ENCODE assay signal across 23 cellular contexts in genomic region chr11:121338536-121338935, GRCh38. TPM values are rescaled to one million over a fixed set of nuclear protein-coding genes. Genes with fewer than 3 reads are reported as not detected.
DNase-seq lines count a peak whose midpoint lies in the region; ATAC-seq and TF ChIP-seq lines count a peak whose summit lies in the region.
"Had no signal": no experiment of that assay in that cellular context is flagged by ENCODE, and none has a peak within 500 bp of the region (broad histone marks: within the 10 kb centered on the region; RNA-seq: fewer than 3 reads in every experiment).

No MANE protein-coding gene starts in this region.

- H3K9me3 Mint-ChIP-seq in activated CD4-positive, alpha-beta memory T cell treated with anti-CD3 and anti-CD28 coated beads, Interleukin-2, amount 10 ng/mL, durations not matched to agents 7 days and 5 days: no peaks in the 10 kb centered on the region
- H3K9me3 Mint-ChIP-seq in activated CD4-positive, alpha-beta memory T cell treated with anti-CD3 and anti-CD28 coated beads for 36 hours: no peaks in the 10 kb centered on the region
- H3K9me3 Mint-ChIP-seq in activated B cell treated with CpG ODN at 0.5 μM for 24 hours (no peaks in the 10 kb centered on the region), glutamatergic neuron (ENCODE audit: unreplicated experiment) (peaks cover 1% of the 10 kb centered on the region)
- H3K9me3 Mint-ChIP-seq: CD4-positive, alpha-beta T cell had no signal

- 93 to 95% methylated on average over 11 of the region's 11 CpGs for WGBS in testis, 2 donors

- intact Hi-C loops in activated CD4-positive, alpha-beta memory T cell treated with anti-CD3 and anti-CD28 coated beads for 36 hours (cut with micrococcal nuclease): no loop called here
- intact Hi-C loops in activated B cell treated with CpG ODN at 0.5 μM for 24 hours (cut with micrococcal nuclease) (no loop called here), testis (cut with DNase I; ENCODE audit: low total_unique reads) (loop anchor here (10.0 kb wide), 1 partner anchor 96 kb away; no protein-coding TSS in a partner anchor)

- H3K4me1 Mint-ChIP-seq in activated CD4-positive, alpha-beta memory T cell treated with anti-CD3 and anti-CD28 coated beads, Interleukin-2, amount 10 ng/mL, durations not matched to agents 7 days and 5 days: peaks cover 57% of the 10 kb centered on the region
- H3K4me1 Mint-ChIP-seq in activated CD4-positive, alpha-beta memory T cell treated with anti-CD3 and anti-CD28 coated beads for 36 hours (ENCODE audit: low read depth): peaks cover 35% of the 10 kb centered on the region
- H3K4me1 Mint-ChIP-seq in activated B cell treated with CpG ODN at 0.5 μM for 24 hours: peaks cover 65% of the 10 kb centered on the region
- no peaks in the 10 kb centered on the region for H3K4me1 Mint-ChIP-seq in glutamatergic neuron (ENCODE audit: low read depth, unreplicated experiment)

- no peak for TF ChIP-seq POLR2A in testis (IDR thresholded peaks at IDR 0.05)

- no peaks in the 10 kb centered on the region for H3K36me3 ChIP-seq in testis (ENCODE audit: low read depth, missing control alignments)
- H3K36me3 ChIP-seq: BLaER1 had no signal

- H3K27ac ChIP-seq in layer of hippocampus (ENCODE audit: low read depth, low read length): peak overlapping the region; percentile 16
- peak overlapping the region; percentile 78 to 79 for H3K27ac ChIP-seq in testis
- H3K27ac ChIP-seq: 22Rv1, BLaER1 had no signal

- H3K4me1 ChIP-seq in testis: peaks cover 49% of the 10 kb centered on the region

- CTCF ChIA-PET in activated CD4-positive, alpha-beta memory T cell treated with anti-CD3 and anti-CD28 coated beads, Interleukin-2, amount 10 ng/mL, durations not matched to agents 7 days and 5 days (lab: Charles Lee): no interaction called here
- CTCF ChIA-PET in activated CD4-positive, alpha-beta memory T cell treated with anti-CD3 and anti-CD28 coated beads for 36 hours (lab: Charles Lee): interaction anchor here (0.7 kb wide), 1 partner anchor 419 kb away, joined by 4 read pairs; no protein-coding TSS in a partner anchor
- CTCF ChIA-PET in activated B cell treated with CpG ODN at 0.5 μM for 24 hours (lab: Charles Lee): no interaction called here

- H3K4me3 Mint-ChIP-seq in activated CD4-positive, alpha-beta memory T cell treated with anti-CD3 and anti-CD28 coated beads, Interleukin-2, amount 10 ng/mL, durations not matched to agents 7 days and 5 days: no peak overlapping the region
- no peak overlapping the region for H3K4me3 Mint-ChIP-seq in activated CD4-positive, alpha-beta memory T cell treated with anti-CD3 and anti-CD28 coated beads for 36 hours
- H3K4me3 Mint-ChIP-seq in activated B cell treated with CpG ODN at 0.5 μM for 24 hours: no peak overlapping the region
- H3K4me3 Mint-ChIP-seq in glutamatergic neuron (ENCODE audit: unreplicated experiment): no peak overlapping the region
- H3K4me3 Mint-ChIP-seq: CD4-positive, alpha-beta T cell had no signal

- ATAC-seq in activated B cell treated with CpG ODN at 0.5 μM for 24 hours (ENCODE audit: low read depth): no peak
- no peak for ATAC-seq in GM19328 (IDR thresholded peaks at IDR 0.05; ENCODE audit: unreplicated experiment)

- POLR2A ChIA-PET in activated CD4-positive, alpha-beta memory T cell treated with anti-CD3 and anti-CD28 coated beads, Interleukin-2, amount 10 ng/mL, durations not matched to agents 7 days and 5 days (lab: Charles Lee): no interaction called here
- POLR2A ChIA-PET in activated CD4-positive, alpha-beta memory T cell treated with anti-CD3 and anti-CD28 coated beads for 36 hours (lab: Charles Lee): no interaction called here
- POLR2A ChIA-PET in activated B cell treated with CpG ODN at 0.5 μM for 24 hours (lab: Charles Lee): interaction anchor here (0.5 kb wide), 1 partner anchor 24 kb away, joined by 4 read pairs; no protein-coding TSS in a partner anchor

- TF ChIP-seq CTCF in activated B cell treated with CpG ODN at 0.5 μM for 24 hours (IDR thresholded peaks at IDR 0.05): no peak
- TF ChIP-seq CTCF in testis (IDR thresholded peaks at IDR 0.05): no peak
- TF ChIP-seq CTCF in glutamatergic neuron (IDR thresholded peaks at IDR 0.05; ENCODE audit: partially characterized antibody, unreplicated experiment): no peak

- no peak for DNase-seq in activated CD4-positive, alpha-beta memory T cell treated with anti-CD3 and anti-CD28 coated beads, Interleukin-2, amount 10 ng/mL, durations not matched to agents 7 days and 5 days
- DNase-seq in activated CD4-positive, alpha-beta memory T cell treated with anti-CD3 and anti-CD28 coated beads for 36 hours: no peak
- DNase-seq in activated B cell treated with CpG ODN at 0.5 μM for 24 hours (no peak), testis (no peak), glutamatergic neuron (no peak), SIG-M5 (lab: John Stamatoyannopoulos, UW) (no peak)
- DNase-seq: ACHN; CD4-positive, alpha-beta T cell; COR-L47; DND-41; MV-4-11; NCI-H1105 treated with DMSO at 0.1 percent for 48 hours; NCI-H1694; NCI-H2081; NCI-H2171; NCI-H345; NCI-H524; NCI-H774; NK-92 treated with Interleukin-12 subunit alpha and Interleukin-12 subunit beta, amount 100 ng/mL, for 24 hours had no signal

- H3K36me3 Mint-ChIP-seq in activated CD4-positive, alpha-beta memory T cell treated with anti-CD3 and anti-CD28 coated beads, Interleukin-2, amount 10 ng/mL, durations not matched to agents 7 days and 5 days (ENCODE audit: low read depth): no peaks in the 10 kb centered on the region
- no peaks in the 10 kb centered on the region for H3K36me3 Mint-ChIP-seq in activated CD4-positive, alpha-beta memory T cell treated with anti-CD3 and anti-CD28 coated beads for 36 hours
- no peaks in the 10 kb centered on the region for H3K36me3 Mint-ChIP-seq in activated B cell treated with CpG ODN at 0.5 μM for 24 hours (ENCODE audit: low read depth)
- no peaks in the 10 kb centered on the region for H3K36me3 Mint-ChIP-seq in glutamatergic neuron (ENCODE audit: unreplicated experiment)

- H3K9me3 ChIP-seq in testis: no peaks in the 10 kb centered on the region
- H3K9me3 ChIP-seq: BLaER1 had no signal

- no peaks in the 10 kb centered on the region for H3K27me3 ChIP-seq in layer of hippocampus (ENCODE audit: control insufficient read depth, insufficient read depth, low read length)
- H3K27me3 ChIP-seq in testis: no peaks in the 10 kb centered on the region
- H3K27me3 ChIP-seq: BLaER1 had no signal

- peak overlapping the region; percentile 6 for H3K27ac Mint-ChIP-seq in activated CD4-positive, alpha-beta memory T cell treated with anti-CD3 and anti-CD28 coated beads, Interleukin-2, amount 10 ng/mL, durations not matched to agents 7 days and 5 days
- H3K27ac Mint-ChIP-seq in activated CD4-positive, alpha-beta memory T cell treated with anti-CD3 and anti-CD28 coated beads for 36 hours: no peak overlapping the region
- H3K27ac Mint-ChIP-seq in activated B cell treated with CpG ODN at 0.5 μM for 24 hours: peak overlapping the region; percentile 2
- H3K27ac Mint-ChIP-seq in glutamatergic neuron (ENCODE audit: unreplicated experiment): no peak overlapping the region
- H3K27ac Mint-ChIP-seq: CD4-positive, alpha-beta T cell had no signal

- H3K4me3 ChIP-seq in testis: no peak overlapping the region
- H3K4me3 ChIP-seq: BLaER1 had no signal

- H3K27me3 Mint-ChIP-seq in activated CD4-positive, alpha-beta memory T cell treated with anti-CD3 and anti-CD28 coated beads, Interleukin-2, amount 10 ng/mL, durations not matched to agents 7 days and 5 days: peaks cover 7% of the 10 kb centered on the region
- no peaks in the 10 kb centered on the region for H3K27me3 Mint-ChIP-seq in activated CD4-positive, alpha-beta memory T cell treated with anti-CD3 and anti-CD28 coated beads for 36 hours
- peaks cover 2% of the 10 kb centered on the region for H3K27me3 Mint-ChIP-seq in activated B cell treated with CpG ODN at 0.5 μM for 24 hours
- H3K27me3 Mint-ChIP-seq in glutamatergic neuron (ENCODE audit: unreplicated experiment): no peaks in the 10 kb centered on the region
- H3K27me3 Mint-ChIP-seq: CD4-positive, alpha-beta T cell had no signal

RNA-seq across cellular contexts. Expression of gene SC5D, which starts 46.0 kb away (rescaled TPM):
- total RNA-seq in activated CD4-positive, alpha-beta memory T cell treated with anti-CD3 and anti-CD28 coated beads, Interleukin-2, amount 10 ng/mL, durations not matched to agents 7 days and 5 days: 10 to 100 TPM; 28.5 to 29.4 TPM
- 10 to 100 TPM; 23.3 to 24.7 TPM for total RNA-seq in activated CD4-positive, alpha-beta memory T cell treated with anti-CD3 and anti-CD28 coated beads for 36 hours
- total RNA-seq in activated B cell treated with CpG ODN at 0.5 μM for 24 hours (35.2 and 40.4 TPM in 2 replicates), testis (10 to 100 TPM; 41.3 to 46.4 TPM), glutamatergic neuron (ENCODE audit: unreplicated experiment) (57.7 TPM)
- polyA plus RNA-seq in testis (ENCODE audit: insufficient read depth, low read depth, low replicate concordance): 34.6 TPM

Comparison
In these comparisons a context has a peak if more than half of its experiments do, and no peak if none do; other contexts are left out.
1. H3K27ac Mint-ChIP-seq: peak in activated CD4-positive, alpha-beta memory T cell treated with anti-CD3 and anti-CD28 coated beads, Interleukin-2, amount 10 ng/mL, durations not matched to agents 7 days and 5 days (single experiment) and activated B cell treated with CpG ODN at 0.5 μM for 24 hours (single experiment); none in activated CD4-positive, alpha-beta memory T cell treated with anti-CD3 and anti-CD28 coated beads for 36 hours (single experiment) and glutamatergic neuron (single experiment).